In genomic region chr6:133201231-133201630, GRCh38 we compare ENCODE assay signal across 36 cellular contexts. TPM values are rescaled to one million over a fixed set of nuclear protein-coding genes. Genes with fewer than 3 reads are reported as not detected.
"Had no signal": no experiment of that assay in that cellular context is flagged by ENCODE, and none has a peak within 500 bp of the region (broad histone marks: within the 10 kb centered on the region; RNA-seq: fewer than 3 reads in every experiment).

No MANE protein-coding gene starts in this region.

- H3K27me3 ChIP-seq: adrenal gland, body of pancreas, brain microvascular endothelial cell, breast epithelium had no signal

- H3K9me3 ChIP-seq: adrenal gland, body of pancreas, breast epithelium had no signal

- H3K4me1 ChIP-seq: adrenal gland, body of pancreas, breast epithelium had no signal

- ATAC-seq: activated CD8-positive, alpha-beta T cell treated with anti-CD3 and anti-CD28 coated beads for 36 hours; activated naive CD4-positive, alpha-beta T cell treated with anti-CD3 and anti-CD28 coated beads, Interleukin-2, amount 50 U/mL, for 72 hours; activated T-cell treated with anti-CD3 and anti-CD28 coated beads, Interleukin-2, amount 50 U/mL, for 4 hours; activated T-cell treated with anti-CD3 and anti-CD28 coated beads, Interleukin-2, amount 50 U/mL, for 72 hours; activated T-helper 17 cell treated with anti-CD3 and anti-CD28 coated beads, Interleukin-2, amount 50 U/mL, for 72 hours; body of pancreas had no signal

- H3K36me3 ChIP-seq: adrenal gland, brain microvascular endothelial cell, breast epithelium had no signal

- H3K27ac ChIP-seq: adrenal gland, body of pancreas, brain microvascular endothelial cell, breast epithelium, VCaP had no signal

- FAIRE-seq: astrocyte, colon, TTC549 had no signal

- DNase-seq: activated B cell treated with CpG ODN at 0.5 μM for 24 hours; activated CD4-positive, alpha-beta memory T cell treated with anti-CD3 and anti-CD28 coated beads for 36 hours; activated CD4-positive, alpha-beta T cell treated with anti-CD3 and anti-CD28 coated beads for 4 hours; activated CD4-positive, alpha-beta T cell treated with anti-CD3 and anti-CD28 coated beads, Interleukin-2, amount 10 ng/mL, durations not matched to agents 24 days and 14 days; activated CD4-positive, alpha-beta T cell treated with anti-CD3 and anti-CD28 coated beads, Interleukin-2, amount 50 U/mL, for 1 hour; activated CD4-positive, alpha-beta T cell treated with anti-CD3 and anti-CD28 coated beads, Interleukin-2, amount 50 U/mL, for 4 hours; activated CD4-positive, CD25-positive, alpha-beta regulatory T cell treated with anti-CD3 and anti-CD28 coated beads, Interleukin-2, amount 50 U/mL, for 72 hours; activated CD8-positive, alpha-beta memory T cell treated with anti-CD3 and anti-CD28 coated beads, Interleukin-2, amount 50 U/mL, for 4 hours; activated CD8-positive, alpha-beta T cell treated with anti-CD3 and anti-CD28 coated beads for 36 hours; activated effector memory CD4-positive, alpha-beta T cell treated with anti-CD3 and anti-CD28 coated beads, Interleukin-2, amount 50 U/mL, for 16 hours; activated gamma-delta T cell treated with Interleukin-2 at 50 U/mL for 16 hours; activated naive CD4-positive, alpha-beta T cell; activated naive CD4-positive, alpha-beta T cell treated with anti-CD3 and anti-CD28 coated beads for 36 hours; activated naive CD4-positive, alpha-beta T cell treated with anti-CD3 and anti-CD28 coated beads, Interleukin-2, amount 50 U/mL, for 16 hours; activated naive CD8-positive, alpha-beta T cell treated with anti-CD3 and anti-CD28 coated beads for 36 hours; activated T-cell treated with anti-CD3 and anti-CD28 coated beads for 4 hours; activated T-cell treated with anti-CD3 and anti-CD28 coated beads, Interleukin-2, amount 50 U/mL, for 1 hour; activated T-cell treated with anti-CD3 and anti-CD28 coated beads, Interleukin-2, amount 50 U/mL, for 4 hours; activated T-cell treated with anti-CD3 and anti-CD28 coated beads, Interleukin-2, amount 50 U/mL, for 72 hours; adrenal gland; amniotic stem cell; aorta; body of pancreas; brain microvascular endothelial cell; central memory CD4-positive, alpha-beta T cell; T-helper 2 cell; T-helper 9 cell had no signal

- H3K4me3 ChIP-seq: adrenal gland, body of pancreas, breast epithelium had no signal

RNA-seq across cellular contexts. Expression of gene EYA4, which starts 39.9 kb away (rescaled TPM):
- total RNA-seq: activated CD4-positive, alpha-beta memory T cell treated with anti-CD3 and anti-CD28 coated beads for 36 hours; activated CD4-positive, alpha-beta T cell treated with anti-CD3 and anti-CD28 coated beads, Interleukin-2, amount 10 ng/mL, durations not matched to agents 24 days and 14 days; activated CD8-positive, alpha-beta memory T cell treated with anti-CD3 and anti-CD28 coated beads for 36 hours; activated CD8-positive, alpha-beta T cell treated with anti-CD3 and anti-CD28 coated beads for 36 hours; activated naive CD4-positive, alpha-beta T cell treated with anti-CD3 and anti-CD28 coated beads for 36 hours; activated naive CD4-positive, alpha-beta T cell treated with anti-CD3 and anti-CD28 coated beads, Interleukin-2, amount 50 U/mL, for 72 hours; activated naive CD8-positive, alpha-beta T cell treated with anti-CD3 and anti-CD28 coated beads for 36 hours; activated T-cell treated with anti-CD3 and anti-CD28 coated beads, Interleukin-2, amount 50 U/mL, for 4 hours; activated T-cell treated with anti-CD3 and anti-CD28 coated beads, Interleukin-2, amount 50 U/mL, for 72 hours; activated T-helper 1 cell treated with anti-CD3 and anti-CD28 coated beads, Interleukin-12 subunit alpha, Interleukin-12 subunit beta, Interleukin-2, Interleukin-4 antibody, amounts not matched to agents 30 ng/mL and 10 ng/mL and 1 ng/mL, durations not matched to agents 14 hours and 24 hours and 36 hours; activated T-helper 17 cell treated with anti-CD3 and anti-CD28 coated beads, Interleukin-2, amount 50 U/mL, for 72 hours had no signal
- polyA plus RNA-seq: aorta had no signal
